ENCODE assay signal across 8 cellular contexts in the genomic region with DNA sequence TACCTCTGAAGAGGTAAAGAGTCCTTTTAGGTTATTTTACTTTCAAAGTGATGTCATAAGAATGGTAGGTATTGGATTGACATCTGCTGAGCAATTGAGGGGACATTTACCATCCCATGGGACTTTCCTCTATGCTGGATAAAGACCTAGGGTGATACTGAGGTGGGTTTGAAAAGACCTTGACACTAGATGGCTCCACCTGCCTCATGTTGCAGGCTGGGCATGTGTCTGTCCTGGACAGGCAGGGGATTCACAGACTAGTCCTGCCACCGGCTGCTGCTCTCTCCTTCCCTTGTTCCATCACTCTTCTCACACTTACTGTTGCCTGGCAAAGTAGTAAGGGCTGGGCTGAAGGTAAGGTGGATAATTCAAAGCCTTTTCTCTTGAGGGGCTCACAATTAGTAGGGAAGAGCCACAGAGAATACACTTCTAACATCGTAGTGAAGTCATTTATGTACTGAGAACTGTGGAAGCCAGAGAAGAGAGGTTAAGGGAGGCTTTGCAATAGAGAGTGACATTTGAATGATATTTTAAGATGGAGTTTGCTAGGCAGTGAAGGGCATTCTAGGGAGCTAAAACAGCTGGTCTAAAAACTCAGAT. TPM values are rescaled to one million over a fixed set of nuclear protein-coding genes. Genes with fewer than 3 reads are reported as not detected.
DNase-seq lines count a peak whose midpoint lies in the region; ATAC-seq and TF ChIP-seq lines count a peak whose summit lies in the region.

No MANE protein-coding gene starts in this region.

- no peaks in the 10 kb centered on the region for H3K9me3 Mint-ChIP-seq in activated naive CD4-positive, alpha-beta T cell treated with anti-CD3 and anti-CD28 coated beads for 36 hours
- no peaks in the 10 kb centered on the region for H3K9me3 Mint-ChIP-seq in WTC11
- no peaks in the 10 kb centered on the region for H3K9me3 Mint-ChIP-seq in stimulated activated memory B cell treated with anti-CD40 and anti-IgM and Interleukin-4, amounts not matched to agents 10 μg/mL and 1 μg/mL and 100 μg/mL, for 72 hours

- CTCF ChIA-PET in activated naive CD4-positive, alpha-beta T cell treated with anti-CD3 and anti-CD28 coated beads for 36 hours (lab: Charles Lee) = interaction anchor here (1.1 to 4.7 kb wide), 4 partner anchors 8 to 72 kb away, joined by 4 to 56 read pairs (median 5); no protein-coding TSS in a partner anchor
- CTCF ChIA-PET in WTC11 (lab: Charles Lee) = interaction anchor here (1.2 to 6.0 kb wide), 6 partner anchors 41 to 96 kb away, joined by 3 to 164 read pairs (median 4); no protein-coding TSS in a partner anchor

- no peak overlapping the region for H3K4me2 ChIP-seq in Karpas-422 (ENCODE audit: low read depth, low read length, poor library complexity, severe bottlenecking)

- H3K9me3 ChIP-seq in Karpas-422 (ENCODE audit: low read length) = no peaks in the 10 kb centered on the region
- H3K9me3 ChIP-seq in right cardiac atrium (ENCODE audit: control insufficient read depth, low read length) = no peaks in the 10 kb centered on the region

- peak; percentile 55 for DNase-seq in activated naive CD4-positive, alpha-beta T cell treated with anti-CD3 and anti-CD28 coated beads for 36 hours
- DNase-seq in activated naive CD4-positive, alpha-beta T cell treated with Interleukin-2 at 50 U/mL for 16 hours = no peak
- DNase-seq in H4 (ENCODE audit: low spot score) (peak; percentile 34), Karpas-422 (peak; percentile 83), WTC11 (ENCODE audit: low spot score) (peak; percentile 54), right cardiac atrium (peak in 1 of 3 donors; percentile 51), GOT3 (lab: John Stamatoyannopoulos, UW) (no peak)

- H3K27me3 Mint-ChIP-seq in activated naive CD4-positive, alpha-beta T cell treated with anti-CD3 and anti-CD28 coated beads for 36 hours (ENCODE audit: low read depth) = no peaks in the 10 kb centered on the region
- no peaks in the 10 kb centered on the region for H3K27me3 Mint-ChIP-seq in WTC11 (ENCODE audit: low read depth)
- no peaks in the 10 kb centered on the region for H3K27me3 Mint-ChIP-seq in stimulated activated memory B cell treated with anti-CD40 and anti-IgM and Interleukin-4, amounts not matched to agents 10 μg/mL and 1 μg/mL and 100 μg/mL, for 72 hours

- POLR2A ChIA-PET in WTC11 (lab: Charles Lee) = no interaction called here

- H3K27ac ChIP-seq in Karpas-422 (ENCODE audit: low read length) = peak overlapping the region; percentile 70
- H3K27ac ChIP-seq in right cardiac atrium (ENCODE audit: low read length) = no peak overlapping the region

- peaks cover 95% of the 10 kb centered on the region for H3K79me2 ChIP-seq in Karpas-422 (ENCODE audit: low read length)

- no peaks in the 10 kb centered on the region for H3K27me3 ChIP-seq in Karpas-422 (ENCODE audit: low read length)
- H3K27me3 ChIP-seq in right cardiac atrium (ENCODE audit: control insufficient read depth, insufficient read depth) = no peaks in the 10 kb centered on the region

- ATAC-seq in WTC11 (peak; percentile 86), right cardiac atrium (peak; percentile 30 to 42)
- peak; percentile 81 for ATAC-seq in stimulated activated memory B cell treated with anti-CD40 and anti-IgM and Interleukin-4, amounts not matched to agents 10 μg/mL and 1 μg/mL and 100 μg/mL, for 72 hours

- intact Hi-C loops in activated naive CD4-positive, alpha-beta T cell treated with anti-CD3 and anti-CD28 coated beads for 36 hours (cut with micrococcal nuclease) = loop anchor here (1.0 kb wide), 1 partner anchor 72 kb away; no protein-coding TSS in a partner anchor
- intact Hi-C loops in right cardiac atrium (cut with DNase I) = loop anchor here (5.0 to 10.0 kb wide), 4 partner anchors 46 to 73 kb away; no protein-coding TSS in a partner anchor

- no peaks in the 10 kb centered on the region for H3K9me2 ChIP-seq in Karpas-422 (replicated peaks; ENCODE audit: insufficient read depth, low read length)

- H3K27ac Mint-ChIP-seq in activated naive CD4-positive, alpha-beta T cell treated with anti-CD3 and anti-CD28 coated beads for 36 hours = no peak overlapping the region
- H3K27ac Mint-ChIP-seq in WTC11 = peak overlapping the region; percentile 37; the same call in 1 of the 2 replicates
- H3K27ac Mint-ChIP-seq in stimulated activated memory B cell treated with anti-CD40 and anti-IgM and Interleukin-4, amounts not matched to agents 10 μg/mL and 1 μg/mL and 100 μg/mL, for 72 hours = peak overlapping the region; percentile 62

- H3K4me1 Mint-ChIP-seq in activated naive CD4-positive, alpha-beta T cell treated with anti-CD3 and anti-CD28 coated beads for 36 hours (ENCODE audit: low read depth) = peaks cover 22% of the 10 kb centered on the region
- H3K4me1 Mint-ChIP-seq in WTC11 = peaks cover 42% of the 10 kb centered on the region
- peaks cover 88% of the 10 kb centered on the region for H3K4me1 Mint-ChIP-seq in stimulated activated memory B cell treated with anti-CD40 and anti-IgM and Interleukin-4, amounts not matched to agents 10 μg/mL and 1 μg/mL and 100 μg/mL, for 72 hours

- 50% methylated on average over 2 of the region's 2 CpGs for WGBS in right cardiac atrium

- H4K20me1 ChIP-seq in Karpas-422 (ENCODE audit: insufficient read depth, low read depth, low read length) = no peaks in the 10 kb centered on the region

- H3K36me3 Mint-ChIP-seq in activated naive CD4-positive, alpha-beta T cell treated with anti-CD3 and anti-CD28 coated beads for 36 hours (ENCODE audit: low read depth) = no peaks in the 10 kb centered on the region
- H3K36me3 Mint-ChIP-seq in WTC11 = no peaks in the 10 kb centered on the region
- peaks cover 23% of the 10 kb centered on the region for H3K36me3 Mint-ChIP-seq in stimulated activated memory B cell treated with anti-CD40 and anti-IgM and Interleukin-4, amounts not matched to agents 10 μg/mL and 1 μg/mL and 100 μg/mL, for 72 hours

- H3K4me1 ChIP-seq in Karpas-422 (ENCODE audit: low read length) (peaks cover 46% of the 10 kb centered on the region), right cardiac atrium (ENCODE audit: control insufficient read depth, insufficient read depth, low read length) (peaks cover 27% of the 10 kb centered on the region)

- TF ChIP-seq CTCF in WTC11 (IDR thresholded peaks at IDR 0.05) = peak; percentile 34; the same call in 1 of the 2 replicates

- no peak overlapping the region for H3K4me3 Mint-ChIP-seq in activated naive CD4-positive, alpha-beta T cell treated with anti-CD3 and anti-CD28 coated beads for 36 hours
- H3K4me3 Mint-ChIP-seq in WTC11 = no peak overlapping the region
- no peak overlapping the region for H3K4me3 Mint-ChIP-seq in stimulated activated memory B cell treated with anti-CD40 and anti-IgM and Interleukin-4, amounts not matched to agents 10 μg/mL and 1 μg/mL and 100 μg/mL, for 72 hours

- H3K9ac ChIP-seq in Karpas-422 (ENCODE audit: low read length) = peak overlapping the region; percentile 23

- H3K36me3 ChIP-seq in Karpas-422 (ENCODE audit: insufficient read depth, low read length) = 0 out of 2 replicates have a peak, but pooled peaks cover 3% of the 10 kb centered on the region

- H3K4me3 ChIP-seq in Karpas-422 (ENCODE audit: low read length) = no peak overlapping the region
- H3K4me3 ChIP-seq in right cardiac atrium (ENCODE audit: low read length) = no peak overlapping the region

- H2AFZ ChIP-seq in Karpas-422 (ENCODE audit: low read length) = no peak overlapping the region

TF ChIP-seq in WTC11, 78 proteins besides CTCF, POLR2A, EP300 and RAD21:
- peak; percentile 46; the same call in 1 of the 2 replicates for TF ChIP-seq ZNF121 (CRISPR knock-in tag; IDR thresholded peaks at IDR 0.05)
- TF ChIP-seq IRF1 (CRISPR knock-in tag; IDR thresholded peaks at IDR 0.05) = no peak
- TF ChIP-seq, protein P1, sequence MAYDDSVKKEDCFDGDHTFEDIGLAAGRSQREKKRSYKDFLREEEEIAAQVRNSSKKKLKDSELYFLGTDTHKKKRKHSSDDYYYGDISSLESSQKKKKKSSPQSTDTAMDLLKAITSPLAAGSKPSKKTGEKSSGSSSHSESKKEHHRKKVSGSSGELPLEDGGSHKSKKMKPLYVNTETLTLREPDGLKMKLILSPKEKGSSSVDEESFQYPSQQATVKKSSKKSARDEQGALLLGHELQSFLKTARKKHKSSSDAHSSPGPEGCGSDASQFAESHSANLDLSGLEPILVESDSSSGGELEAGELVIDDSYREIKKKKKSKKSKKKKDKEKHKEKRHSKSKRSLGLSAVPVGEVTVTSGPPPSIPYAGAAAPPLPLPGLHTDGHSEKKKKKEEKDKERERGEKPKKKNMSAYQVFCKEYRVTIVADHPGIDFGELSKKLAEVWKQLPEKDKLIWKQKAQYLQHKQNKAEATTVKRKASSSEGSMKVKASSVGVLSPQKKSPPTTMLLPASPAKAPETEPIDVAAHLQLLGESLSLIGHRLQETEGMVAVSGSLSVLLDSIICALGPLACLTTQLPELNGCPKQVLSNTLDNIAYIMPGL (CRISPR knock-in tag; IDR thresholded peaks at IDR 0.05) = no peak

RNA-seq across cellular contexts. Expression of gene TRAK1, which starts 27.7 kb away (rescaled TPM):
- total RNA-seq in activated naive CD4-positive, alpha-beta T cell treated with anti-CD3 and anti-CD28 coated beads for 36 hours = 10 to 100 TPM; 18.3 to 19.1 TPM
- total RNA-seq in H4 (2014; rRNA removed; shearing (Covaris generic)) = 4.3 and 6.0 TPM in 2 replicates
- total RNA-seq in Karpas-422 (2014; rRNA removed; shearing (Covaris generic); ENCODE audit: low replicate concordance) = 72.8 and 115 TPM in 2 replicates
- total RNA-seq in WTC11 (2021) (34.6 to 41.0 TPM (median 34.8 TPM) in 3 replicates), right cardiac atrium (100 to 1,000 TPM; 201 to 249 (median 232) TPM)
- 91.7 TPM for polyA plus RNA-seq in right cardiac atrium

Comparison
In these comparisons a context has a peak if more than half of its experiments do, and no peak if none do; other contexts are left out.
1. DNase-seq: peak in activated naive CD4-positive, alpha-beta T cell treated with anti-CD3 and anti-CD28 coated beads for 36 hours (single experiment), H4 (single experiment), Karpas-422 (single experiment) and WTC11 (single experiment); none in activated naive CD4-positive, alpha-beta T cell treated with Interleukin-2 at 50 U/mL for 16 hours (single experiment) and GOT3 (single experiment).
2. ATAC-seq: peak in every context shown above with its lines; median percentile 86 in WTC11; 81 in stimulated activated memory B cell treated with anti-CD40 and anti-IgM and Interleukin-4, amounts not matched to agents 10 μg/mL and 1 μg/mL and 100 μg/mL, for 72 hours; 36 in right cardiac atrium.